ENCODE assay signal across 11 cellular contexts in the genomic region with DNA sequence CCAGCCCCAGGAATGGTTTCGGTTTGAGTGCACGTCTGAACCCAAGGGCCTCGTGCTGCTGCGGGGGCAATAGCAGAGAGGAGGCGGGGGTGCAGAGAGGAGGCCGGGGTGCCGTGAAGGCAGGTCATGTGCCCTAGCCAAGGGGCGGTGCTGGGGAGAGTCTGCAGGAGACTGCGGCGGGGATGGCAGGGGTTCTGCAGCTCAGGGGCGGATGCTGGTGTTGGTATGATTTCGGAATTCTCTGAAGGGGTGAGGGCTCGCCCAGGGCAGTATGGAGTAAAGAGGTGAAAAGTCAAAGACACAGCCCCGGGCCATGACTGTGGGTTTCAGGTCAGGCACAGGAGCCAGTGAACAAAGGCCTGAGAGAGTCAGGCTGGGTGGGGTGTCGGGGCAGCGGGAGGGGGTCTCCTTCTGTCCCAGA.
"Had no signal": no experiment of that assay in that cellular context is flagged by ENCODE, and none has a peak within 500 bp of the region (broad histone marks: within the 10 kb centered on the region; RNA-seq: fewer than 3 reads in every experiment).

No MANE protein-coding gene starts in this region.

- H3K9me3 ChIP-seq: prostate gland, thyroid gland had no signal

- H3K4me1 Mint-ChIP-seq: activated CD4-positive, alpha-beta memory T cell treated with anti-CD3 and anti-CD28 coated beads, Interleukin-2, amount 10 ng/mL, durations not matched to agents 7 days and 5 days had no signal

- H3K36me3 Mint-ChIP-seq: naive thymus-derived CD8-positive, alpha-beta T cell had no signal

- H3K4me3 ChIP-seq: cardiac muscle cell, prostate gland, thyroid gland had no signal

- DNase-seq: activated CD4-positive, alpha-beta memory T cell treated with anti-CD3 and anti-CD28 coated beads, Interleukin-2, amount 10 ng/mL, durations not matched to agents 7 days and 5 days; activated CD4-positive, alpha-beta T cell treated with anti-CD3 and anti-CD28 coated beads for 48 hours; foreskin fibroblast; stimulated activated CD4-positive, alpha-beta T cell treated with anti-CD3 and anti-CD28 coated beads, Interleukin-1b, Interleukin-23, amount 100 ng/mL, for 48 hours; T1000; thyroid gland had no signal

- H3K27ac Mint-ChIP-seq: activated CD4-positive, alpha-beta memory T cell treated with anti-CD3 and anti-CD28 coated beads, Interleukin-2, amount 10 ng/mL, durations not matched to agents 7 days and 5 days; stimulated activated naive CD8-positive, alpha-beta T cell treated with anti-CD3 and anti-CD28 coated beads, Interleukin-15, Interleukin-2, amounts not matched to agents 100 ng/mL and 50 ng/mL, for 24 hours; T-helper 1 cell treated with Interleukin-12 subunit alpha and Interleukin-12 subunit beta and Interleukin-4 antibody, amounts not matched to agents 30 μg/mL and 1 μg/mL, for 36 hours had no signal

- H3K36me3 ChIP-seq: cardiac muscle cell, prostate gland, thyroid gland had no signal

- ATAC-seq: naive thymus-derived CD8-positive, alpha-beta T cell had no signal

- H3K27ac ChIP-seq: cardiac muscle cell, prostate gland, thyroid gland had no signal

- H3K27me3 ChIP-seq: cardiac muscle cell, thyroid gland had no signal

- H3K4me1 ChIP-seq: prostate gland, thyroid gland had no signal

- H3K4me3 Mint-ChIP-seq: activated CD4-positive, alpha-beta memory T cell treated with anti-CD3 and anti-CD28 coated beads, Interleukin-2, amount 10 ng/mL, durations not matched to agents 7 days and 5 days; naive thymus-derived CD8-positive, alpha-beta T cell; stimulated activated naive CD8-positive, alpha-beta T cell treated with anti-CD3 and anti-CD28 coated beads, Interleukin-15, Interleukin-2, amounts not matched to agents 100 ng/mL and 50 ng/mL, for 24 hours; T-helper 1 cell treated with Interleukin-12 subunit alpha and Interleukin-12 subunit beta and Interleukin-4 antibody, amounts not matched to agents 30 μg/mL and 1 μg/mL, for 36 hours had no signal

- H3K27me3 Mint-ChIP-seq: activated CD4-positive, alpha-beta memory T cell treated with anti-CD3 and anti-CD28 coated beads, Interleukin-2, amount 10 ng/mL, durations not matched to agents 7 days and 5 days; stimulated activated naive CD8-positive, alpha-beta T cell treated with anti-CD3 and anti-CD28 coated beads, Interleukin-15, Interleukin-2, amounts not matched to agents 100 ng/mL and 50 ng/mL, for 24 hours had no signal
